1 cellular context compared by ENCODE assay signal in the genomic region with DNA sequence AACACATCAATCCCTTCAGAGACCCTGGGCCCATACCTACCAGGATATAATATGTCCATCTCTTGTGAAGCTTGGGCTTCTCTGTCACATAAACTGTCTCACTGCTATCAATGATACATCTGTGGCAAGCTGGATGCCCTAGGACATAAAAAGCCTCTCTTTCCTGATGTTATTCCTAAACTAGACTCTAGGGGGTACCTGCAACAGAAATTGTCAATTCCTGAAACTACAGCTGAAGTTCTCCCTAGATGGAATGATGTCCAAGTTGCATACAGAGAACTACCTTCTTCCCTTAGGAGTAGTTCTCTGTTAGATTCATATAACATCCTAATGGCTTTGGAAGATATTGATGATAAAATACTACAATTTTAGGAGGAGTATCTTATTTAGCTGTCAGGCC.
TF ChIP-seq lines count a peak whose summit lies in the region.

No MANE protein-coding gene starts in this region.

TF ChIP-seq in H1, 55 proteins besides CTCF, POLR2A, EP300 and RAD21 (continued from another document):
- no peak for TF ChIP-seq CHD2 (IDR thresholded peaks at IDR 0.05; ENCODE audit: low read length)
- no peak for TF ChIP-seq NANOG (IDR thresholded peaks at IDR 0.05; ENCODE audit: insufficient read depth, low read depth, low read length, poor library complexity, severe bottlenecking)
- no peak for TF ChIP-seq KDM5A (IDR thresholded peaks at IDR 0.05; ENCODE audit: low read length)
